ENCODE assay signal across 8 cellular contexts in the genomic region with DNA sequence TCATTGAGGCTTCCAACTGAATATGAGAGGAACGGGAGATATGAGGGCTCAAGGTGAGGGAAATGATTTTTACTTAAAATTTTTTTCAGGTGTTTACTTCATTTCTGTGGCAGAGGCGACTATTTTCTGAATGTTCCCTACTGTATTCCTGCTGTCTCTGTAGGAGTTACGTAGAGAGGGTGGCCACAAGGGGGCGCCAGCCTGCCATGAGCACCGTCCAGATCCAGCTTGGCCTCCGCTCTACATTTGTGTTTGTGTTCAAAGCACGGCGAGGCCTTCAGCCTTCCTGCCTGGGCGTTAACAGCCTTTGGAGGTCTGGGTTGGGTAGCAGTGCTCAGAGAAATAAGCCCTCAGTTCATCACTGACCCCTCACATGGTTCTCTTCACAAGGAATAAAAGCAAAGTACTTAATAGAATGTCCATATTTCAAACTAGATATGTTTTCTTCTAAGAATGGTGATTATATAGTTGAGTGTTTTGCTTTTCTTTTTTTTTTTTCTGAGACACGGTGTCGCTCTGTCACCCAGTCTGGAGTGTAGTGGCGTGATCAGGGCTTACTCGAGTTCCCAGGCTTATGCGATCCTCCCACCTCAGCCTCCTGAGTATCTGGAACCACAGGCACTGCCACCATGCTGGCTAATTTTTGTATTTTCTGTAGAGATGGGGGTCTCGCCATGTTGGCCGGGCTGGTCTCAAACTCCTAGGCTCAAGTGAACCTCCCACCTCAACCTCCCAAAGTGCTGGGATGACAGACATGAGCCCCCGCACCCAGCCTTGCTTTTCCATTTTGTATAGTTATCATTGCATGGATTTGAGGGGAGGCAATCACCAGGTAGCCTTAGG. TPM values are rescaled to one million over a fixed set of nuclear protein-coding genes. Genes with fewer than 3 reads are reported as not detected.
DNase-seq lines count a peak whose midpoint lies in the region; ATAC-seq and TF ChIP-seq lines count a peak whose summit lies in the region.

No MANE protein-coding gene starts in this region.

- no peak overlapping the region for H4K91ac ChIP-seq in H9 (ENCODE audit: insufficient read length, low read depth, low read length)

- H3K18ac ChIP-seq in H9 (ENCODE audit: insufficient read length, low read depth, low read length), result no peak overlapping the region

- H3K9me3 Mint-ChIP-seq in H9, result no peaks in the 10 kb centered on the region
- H3K9me3 Mint-ChIP-seq in activated CD4-positive, alpha-beta T cell treated with anti-CD3 and anti-CD28 coated beads, Interleukin-2, amount 10 ng/mL, durations not matched to agents 24 days and 14 days, result no peaks in the 10 kb centered on the region

- peak; percentile 98 for TF ChIP-seq CTCF in H9 (conservative IDR thresholded peaks at IDR 0.05)
- TF ChIP-seq CTCF in left lung (IDR thresholded peaks at IDR 0.05), result peak; percentile 83 to 92

- H3K9ac ChIP-seq in H9 (ENCODE audit: extremely low read depth, insufficient read length, low read length), result no peak overlapping the region

- H2BK120ac ChIP-seq in H9 (ENCODE audit: low read depth, low read length, poor library complexity, severe bottlenecking), result no peak overlapping the region

- H3K36me3 ChIP-seq in left lung, result peaks cover 0 to 92% of the 10 kb centered on the region in 2 donors

- H3K14ac ChIP-seq in H9 (ENCODE audit: insufficient read depth, low read length), result no peak overlapping the region

- H3K4me2 ChIP-seq in H9 (ENCODE audit: insufficient read depth, insufficient read length, low read length), result no peak overlapping the region

- H3K56ac ChIP-seq in H9 (ENCODE audit: insufficient read length, low read depth, low read length), result no peak overlapping the region

- H2BK5ac ChIP-seq in H9 (ENCODE audit: insufficient read length, low read length), result no peak overlapping the region

- H3K4ac ChIP-seq in H9 (ENCODE audit: low read depth, low read length), result no peak overlapping the region

- no CpG with 5 or more reads among the region's 17 CpGs for WGBS in H9 (ENCODE audit: extremely low coverage, insufficient read length, low lambda C conversion rate)

- no peaks in the 10 kb centered on the region for H3K79me1 ChIP-seq in H9 (ENCODE audit: insufficient read depth, low read depth, low read length, poor library complexity, severe bottlenecking)

- no peak overlapping the region for H3K27ac ChIP-seq in H9 (ENCODE audit: insufficient read length, low read depth, low read length)
- peak overlapping the region; percentile 70 for H3K27ac ChIP-seq in cingulate gyrus (ENCODE audit: low read depth, low read length)
- H3K27ac ChIP-seq in left lung, result no peak overlapping the region

- H2BK20ac ChIP-seq in H9 (ENCODE audit: low read depth, low read length, poor library complexity, severe bottlenecking), result no peak overlapping the region

- H3K23ac ChIP-seq in H9 (ENCODE audit: insufficient read length, low read depth, low read length), result no peak overlapping the region

- peak overlapping the region in 1 of 3 experiments; percentile 65; a peak in 3 of 7 replicates for H3K27ac Mint-ChIP-seq in H9
- no peak overlapping the region for H3K27ac Mint-ChIP-seq in activated CD4-positive, alpha-beta T cell treated with anti-CD3 and anti-CD28 coated beads, Interleukin-2, amount 10 ng/mL, durations not matched to agents 24 days and 14 days

- H3K4me3 ChIP-seq in left lung, result no peak overlapping the region

- ATAC-seq in left lung, result peak; percentile 96
- ATAC-seq in GM21367 (IDR thresholded peaks at IDR 0.05; ENCODE audit: unreplicated experiment), result no peak

- H3K4me1 Mint-ChIP-seq in H9, result peaks cover 0 to 2% of the 10 kb centered on the region in 2 experiments; a peak in 2 of 4 replicates
- H3K4me1 Mint-ChIP-seq in activated CD4-positive, alpha-beta T cell treated with anti-CD3 and anti-CD28 coated beads, Interleukin-2, amount 10 ng/mL, durations not matched to agents 24 days and 14 days, result peaks cover 10% of the 10 kb centered on the region

- H3K9me3 ChIP-seq in H9 (ENCODE audit: control insufficient read depth, low read depth, low read length), result no peaks in the 10 kb centered on the region
- H3K9me3 ChIP-seq in left lung, result no peaks in the 10 kb centered on the region

- H3K27me3 ChIP-seq in H9 (ENCODE audit: insufficient read depth, low read length) (no peaks in the 10 kb centered on the region), left lung (no peaks in the 10 kb centered on the region)

- H3K36me3 Mint-ChIP-seq in H9 (ENCODE audit: insufficient read depth in 1 of 3, low read depth in 3 of 3), result peaks cover 32 to 58% (median 52%) of the 10 kb centered on the region in 3 experiments
- peaks cover 42% of the 10 kb centered on the region for H3K36me3 Mint-ChIP-seq in activated CD4-positive, alpha-beta T cell treated with anti-CD3 and anti-CD28 coated beads, Interleukin-2, amount 10 ng/mL, durations not matched to agents 24 days and 14 days (ENCODE audit: low read depth)

- no peaks in the 10 kb centered on the region for H3K79me2 ChIP-seq in H9 (ENCODE audit: insufficient read depth, low read length)

- H4K20me1 ChIP-seq in H9 (ENCODE audit: control insufficient read depth, insufficient read depth, insufficient read length), result no peaks in the 10 kb centered on the region

- intact Hi-C loops in activated CD4-positive, alpha-beta T cell treated with anti-CD3 and anti-CD28 coated beads, Interleukin-2, amount 10 ng/mL, durations not matched to agents 24 days and 14 days (cut with micrococcal nuclease), result loop anchor here (1.0 kb wide), 1 partner anchor 46 kb away; no protein-coding TSS in a partner anchor
- intact Hi-C loops in left lung (cut with DNase I), result no loop called here

- no peak overlapping the region for H3K4me3 Mint-ChIP-seq in H9
- H3K4me3 Mint-ChIP-seq in activated CD4-positive, alpha-beta T cell treated with anti-CD3 and anti-CD28 coated beads, Interleukin-2, amount 10 ng/mL, durations not matched to agents 24 days and 14 days, result no peak overlapping the region

- H3K4me1 ChIP-seq in H9 (ENCODE audit: insufficient read depth, low read length) (no peaks in the 10 kb centered on the region), left lung (peaks cover 0 to 3% of the 10 kb centered on the region in 2 donors)

- peak; percentile 49 to 53 for DNase-seq in AML-193 (lab: John Stamatoyannopoulos, UW)
- DNase-seq in H9, result peak; percentile 87
- peak; percentile 69 for DNase-seq in NCI-H460 (ENCODE audit: extremely low read depth, low read depth)
- peak; percentile 92 for DNase-seq in activated CD4-positive, alpha-beta T cell treated with anti-CD3 and anti-CD28 coated beads, Interleukin-2, amount 10 ng/mL, durations not matched to agents 24 days and 14 days
- DNase-seq in left lung, result peak; percentile 85 to 95
- DNase-seq in stimulated activated CD4-positive, alpha-beta T cell treated with anti-CD3 and anti-CD28 coated beads, Interleukin-2, amount 100 ng/mL, for 48 hours, result peak; percentile 77 to 78

- H2AFZ ChIP-seq in H9 (ENCODE audit: low read length), result no peak overlapping the region

- H2BK12ac ChIP-seq in H9 (ENCODE audit: insufficient read length, low read depth, low read length), result no peak overlapping the region

- no peaks in the 10 kb centered on the region for H3K23me2 ChIP-seq in H9 (ENCODE audit: insufficient read length, low read depth, low read length, poor library complexity, severe bottlenecking)

- no peak overlapping the region for H4K8ac ChIP-seq in H9 (replicated peaks; ENCODE audit: insufficient read length, low read depth, low read length)

- H3T11ph ChIP-seq in H9 (ENCODE audit: low read length), result no peak overlapping the region

- no peaks in the 10 kb centered on the region for H3K27me3 Mint-ChIP-seq in H9 (ENCODE audit: low read depth)
- no peaks in the 10 kb centered on the region for H3K27me3 Mint-ChIP-seq in activated CD4-positive, alpha-beta T cell treated with anti-CD3 and anti-CD28 coated beads, Interleukin-2, amount 10 ng/mL, durations not matched to agents 24 days and 14 days

- H4K5ac ChIP-seq in H9 (ENCODE audit: insufficient read length, low read depth, low read length), result no peak overlapping the region

- H2AK5ac ChIP-seq in H9 (ENCODE audit: insufficient read length, low read length), result no peak overlapping the region

- H2BK15ac ChIP-seq in H9 (ENCODE audit: low read depth, low read length), result no peak overlapping the region

RNA-seq across cellular contexts. Expression of gene CKB, which starts 22.3 kb away (rescaled TPM):
- total RNA-seq in H9 (2021) (517 and 546 TPM in 2 replicates), left lung (100 to 1,000 TPM; 129 to 272 TPM)
- 186 and 217 TPM in 2 replicates for total RNA-seq in NCI-H460 (2014; rRNA removed; shearing (Covaris generic))
- polyA plus RNA-seq in NCI-H460 (2014; cell fraction: nucleus; rRNA removed), result 461 and 495 TPM in 2 replicates
- total RNA-seq in activated CD4-positive, alpha-beta T cell treated with anti-CD3 and anti-CD28 coated beads, Interleukin-2, amount 10 ng/mL, durations not matched to agents 24 days and 14 days, result 14.2 and 21.1 TPM in 2 replicates

RNA-seq across cellular contexts. Expression of gene TRMT61A, which starts 28.6 kb away (rescaled TPM):
- total RNA-seq in H9 (2021) (21.9 and 22.2 TPM in 2 replicates), left lung (10 to 100 TPM in 1 of 2 donors, 1 to 10 TPM in 1; 8.6 to 12.6 TPM)
- 11.6 and 13.5 TPM in 2 replicates for total RNA-seq in NCI-H460 (2014; rRNA removed; shearing (Covaris generic))
- 74.9 and 76.0 TPM in 2 replicates for polyA plus RNA-seq in NCI-H460 (2014; cell fraction: nucleus; rRNA removed)
- total RNA-seq in activated CD4-positive, alpha-beta T cell treated with anti-CD3 and anti-CD28 coated beads, Interleukin-2, amount 10 ng/mL, durations not matched to agents 24 days and 14 days, result 22.7 and 23.6 TPM in 2 replicates
